ENCODE assay signal across 11 cellular contexts in genomic region chr19:43789029-43789428, GRCh38. TPM values are rescaled to one million over a fixed set of nuclear protein-coding genes. Genes with fewer than 3 reads are reported as not detected.
DNase-seq lines count a peak whose midpoint lies in the region; ATAC-seq, FAIRE-seq and TF ChIP-seq lines count a peak whose summit lies in the region.
"Had no signal": no experiment of that assay in that cellular context is flagged by ENCODE, and none has a peak within 500 bp of the region (broad histone marks: within the 10 kb centered on the region; RNA-seq: fewer than 3 reads in every experiment).

No MANE protein-coding gene starts in this region.

- no peak for ATAC-seq in HG02588 (IDR thresholded peaks at IDR 0.05; ENCODE audit: unreplicated experiment)
- ATAC-seq: T-helper 17 cell had no signal

- peak; percentile 54 for FAIRE-seq in GM18507 (lab: Jason Lieb, UNC)

- no peak overlapping the region for H3K4me3 ChIP-seq in LNCaP clone FGC (ENCODE audit: low read depth, low read length)
- H3K4me3 ChIP-seq in astrocyte of the spinal cord (ENCODE audit: low read depth, low read length), result no peak overlapping the region
- H3K4me3 ChIP-seq: upper lobe of left lung had no signal

- in situ Hi-C loops in astrocyte of the spinal cord (cut with HindIII; ENCODE audit: low sequenced_read_pairs), result no loop called here

- no peak for TF ChIP-seq CTCF in LNCaP clone FGC (IDR thresholded peaks at IDR 0.05; ENCODE audit: control insufficient read depth, extremely low read depth, insufficient read depth)
- no peak for TF ChIP-seq CTCF in astrocyte of the spinal cord (IDR thresholded peaks at IDR 0.05; ENCODE audit: low read depth, low read length)

- DNase-seq in GM18507 (ENCODE audit: extremely low spot score, insufficient read length, low read depth), result no peak
- DNase-seq in LNCaP clone FGC (ENCODE audit: low read depth), result peak; percentile 7
- DNase-seq in astrocyte of the spinal cord (ENCODE audit: low read depth, low spot score), result peak; percentile 52
- DNase-seq in left kidney (ENCODE audit: low read depth, low spot score), result peak; percentile 72
- no peak for DNase-seq in A172 (ENCODE audit: low spot score)
- DNase-seq in HPDE6-E6E7 (ENCODE audit: extremely low spot score), result no peak
- DNase-seq in activated effector memory CD4-positive, alpha-beta T cell treated with anti-CD3 and anti-CD28 coated beads, Interleukin-2, amount 50 U/mL, for 16 hours, result no peak
- DNase-seq: DMS79, T-helper 17 cell, upper lobe of left lung had no signal

RNA-seq across cellular contexts. Expression of gene KCNN4, which starts 8.3 kb away (rescaled TPM):
- 57.6 and 68.6 TPM in 2 replicates for total RNA-seq in A172 (2014; rRNA removed; shearing (Covaris generic))

RNA-seq across cellular contexts. Expression of gene LYPD5, which starts 13.2 kb away (rescaled TPM):
- total RNA-seq in A172 (2014; rRNA removed; shearing (Covaris generic)), result 0.31 TPM in 1 of 2 replicates, not detected in the other

RNA-seq across cellular contexts. Expression of gene SMG9, which starts 34.3 kb away (rescaled TPM):
- total RNA-seq in A172 (2014; rRNA removed; shearing (Covaris generic)), result 15.9 and 23.1 TPM in 2 replicates

RNA-seq across cellular contexts. Expression of gene ZNF283, which starts 38.1 kb away (rescaled TPM):
- 4.7 and 5.2 TPM in 2 replicates for total RNA-seq in A172 (2014; rRNA removed; shearing (Covaris generic))

Comparison
In these comparisons a context has a peak if more than half of its experiments do, and no peak if none do; other contexts are left out.
1. DNase-seq: peak in LNCaP clone FGC (single experiment), astrocyte of the spinal cord (single experiment) and left kidney (single experiment); none in GM18507 (single experiment), A172 (single experiment), HPDE6-E6E7 (single experiment) and activated effector memory CD4-positive, alpha-beta T cell treated with anti-CD3 and anti-CD28 coated beads, Interleukin-2, amount 50 U/mL, for 16 hours (single experiment).